In the genomic region with DNA sequence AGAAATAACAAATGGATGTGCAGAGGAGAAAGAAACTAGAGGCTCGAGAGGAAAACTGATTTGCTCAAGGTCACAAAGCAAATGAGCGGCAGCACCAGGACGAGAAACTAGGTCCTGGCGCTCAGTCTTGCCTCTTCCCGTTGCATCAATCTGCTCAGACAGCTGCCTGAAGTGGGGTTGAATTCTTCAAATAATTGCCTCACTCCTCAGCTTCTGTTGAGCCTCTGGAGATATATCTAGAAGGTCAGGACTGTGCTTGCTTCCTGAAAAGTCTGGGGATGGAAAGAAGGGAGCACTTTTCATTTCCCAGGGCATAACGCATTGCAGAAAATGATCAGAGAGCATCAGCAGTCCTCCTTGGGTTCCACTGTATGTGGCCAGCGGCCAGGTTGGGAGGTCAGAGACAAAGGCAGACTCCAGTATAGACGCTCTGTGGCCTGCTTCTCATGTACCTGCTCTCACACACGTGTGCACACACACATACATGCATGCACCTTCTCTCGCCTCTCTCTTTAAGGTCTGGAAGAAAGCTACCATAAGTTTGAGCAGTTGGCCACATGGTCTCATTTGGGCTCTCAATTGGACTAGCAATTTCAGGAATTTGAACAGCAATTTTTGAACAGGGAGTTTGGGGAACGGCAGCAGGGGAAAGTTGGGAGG, we compare ENCODE assay signal across 8 cellular contexts.
DNase-seq lines count a peak whose midpoint lies in the region; ATAC-seq and TF ChIP-seq lines count a peak whose summit lies in the region.

No MANE protein-coding gene starts in this region.

- H3F3A ChIP-seq in SK-N-SH (replicated peaks; ENCODE audit: insufficient read depth) (peaks cover 12% of the 10 kb centered on the region), SU-DHL-6 (ENCODE audit: insufficient read depth) (peaks cover 52% of the 10 kb centered on the region)

- intact Hi-C loops in transverse colon (cut with DNase I; ENCODE audit: low total_unique reads), result no loop called here

- H3K9ac ChIP-seq in SK-N-SH (no peak overlapping the region), SU-DHL-6 (ENCODE audit: low read length) (peak overlapping the region; percentile 54)

- H3K4me2 ChIP-seq in SK-N-SH (no peak overlapping the region), SU-DHL-6 (ENCODE audit: low read depth, low read length, poor library complexity, severe bottlenecking) (peak overlapping the region; percentile 72), osteoblast (ENCODE audit: insufficient read depth, low read length) (no peak overlapping the region)

- H3K79me2 ChIP-seq in SK-N-SH (ENCODE audit: insufficient read depth) (no peaks in the 10 kb centered on the region), SU-DHL-6 (ENCODE audit: insufficient read depth, low read length) (no peaks in the 10 kb centered on the region), osteoblast (ENCODE audit: insufficient read depth, low read length) (no peaks in the 10 kb centered on the region)

- H4K20me1 ChIP-seq in SK-N-SH (ENCODE audit: insufficient read depth), result no peaks in the 10 kb centered on the region
- H4K20me1 ChIP-seq in SU-DHL-6 (ENCODE audit: low read depth, low read length), result no peaks in the 10 kb centered on the region
- no peaks in the 10 kb centered on the region for H4K20me1 ChIP-seq in osteoblast (ENCODE audit: insufficient read depth, low read length)

- no peak for ATAC-seq in SK-N-SH treated with all-trans-retinoic acid at 6 μM for 48 hours
- peak; percentile 9 for ATAC-seq in HG02943 (IDR thresholded peaks at IDR 0.05; ENCODE audit: low read depth, unreplicated experiment)

- H3K36me3 ChIP-seq in SK-N-SH (replicated peaks in 1 of 2; ENCODE audit: control insufficient read depth in 1 of 2, insufficient read depth in 2 of 2, low read length in 1 of 2), result no peaks in the 10 kb centered on the region
- no peaks in the 10 kb centered on the region for H3K36me3 ChIP-seq in SU-DHL-6 (ENCODE audit: low read length)
- H3K36me3 ChIP-seq in osteoblast (ENCODE audit: insufficient read depth, low read length), result no peaks in the 10 kb centered on the region
- H3K36me3 ChIP-seq in transverse colon, result no peaks in the 10 kb centered on the region

- in situ Hi-C loops in transverse colon (cut with MboI; ENCODE audit: low pct_ligation_motif_present in 1 of 4, low pct_unique_long_range_greater_than_20kb in 1 of 4, low sequenced_read_pairs in 3 of 4), result no loop called here

- no peaks in the 10 kb centered on the region for H3K9me3 ChIP-seq in SK-N-SH
- no peaks in the 10 kb centered on the region for H3K9me3 ChIP-seq in SU-DHL-6 (ENCODE audit: insufficient read depth, low read length)
- H3K9me3 ChIP-seq in osteoblast (ENCODE audit: low read depth, low read length), result no peaks in the 10 kb centered on the region
- no peaks in the 10 kb centered on the region for H3K9me3 ChIP-seq in transverse colon

- DNase-seq in SK-N-SH (no peak), osteoblast (ENCODE audit: insufficient read length, low spot score, missing footprints) (no peak), DMS79 (lab: John Stamatoyannopoulos, UW) (no peak), C1 segment of cervical spinal cord (lab: John Stamatoyannopoulos, UW) (no peak), transverse colon (no peak)

- H2AFZ ChIP-seq in SK-N-SH (ENCODE audit: low read depth) (no peak overlapping the region), SU-DHL-6 (ENCODE audit: low read depth, low read length, severe bottlenecking) (no peak overlapping the region), osteoblast (ENCODE audit: low read length) (no peak overlapping the region)

- TF ChIP-seq RAD21 in SK-N-SH (IDR thresholded peaks at IDR 0.05; ENCODE audit: low read length), result no peak

- no peak for TF ChIP-seq EP300 in SK-N-SH (IDR thresholded peaks at IDR 0.05; ENCODE audit: borderline replicate concordance in 1 of 2, low read depth in 1 of 2, low read length in 1 of 2)
- no peak for TF ChIP-seq EP300 in transverse colon (IDR thresholded peaks at IDR 0.05; ENCODE audit: low read depth)

- H3K27me3 ChIP-seq in SK-N-SH (ENCODE audit: insufficient read depth) (no peaks in the 10 kb centered on the region), SU-DHL-6 (ENCODE audit: low read length) (no peaks in the 10 kb centered on the region), osteoblast (ENCODE audit: insufficient read depth, low read length) (no peaks in the 10 kb centered on the region), transverse colon (no peaks in the 10 kb centered on the region)

- no peak for TF ChIP-seq POLR2A in transverse colon (IDR thresholded peaks at IDR 0.05)

- H3K9me2 ChIP-seq in SK-N-SH (no peaks in the 10 kb centered on the region), SU-DHL-6 (replicated peaks; ENCODE audit: insufficient read depth, low read length) (no peaks in the 10 kb centered on the region)

- CTCF ChIA-PET in SK-N-SH (lab: Yijun Ruan, JAX), result interaction anchor here (0.8 kb wide), 1 partner anchor 9 kb away, joined by 3 read pairs; no protein-coding TSS in a partner anchor

- peaks cover 16 to 31% of the 10 kb centered on the region in 2 experiments; a peak in 3 of 4 replicates for H3K4me1 ChIP-seq in SK-N-SH (ENCODE audit: control insufficient read depth in 1 of 2, insufficient read depth in 2 of 2, low read depth in 1 of 2, low read length in 1 of 2)
- peaks cover 47% of the 10 kb centered on the region for H3K4me1 ChIP-seq in osteoblast (ENCODE audit: insufficient read depth, low read length)
- peaks cover 15 to 31% (median 23%) of the 10 kb centered on the region in 4 donors for H3K4me1 ChIP-seq in transverse colon

- H3K27ac ChIP-seq in SK-N-SH (ENCODE audit: low read depth in 2 of 2, low read length in 1 of 2) (no peak overlapping the region), SU-DHL-6 (ENCODE audit: low read depth, low read length) (peak overlapping the region; percentile 98), osteoblast (ENCODE audit: low read depth, low read length) (peak overlapping the region; percentile 1), transverse colon (peak overlapping the region in 2 of 4 donors; percentile 38 to 42)

- H3K4me3 ChIP-seq in SK-N-SH (ENCODE audit: low read depth in 2 of 2, low read length in 1 of 2) (no peak overlapping the region), SU-DHL-6 (ENCODE audit: insufficient read depth, low read length, poor library complexity, severe bottlenecking) (no peak overlapping the region), osteoblast (ENCODE audit: insufficient read depth, low read length) (no peak overlapping the region), transverse colon (no peak overlapping the region)

- 87% methylated on average over 11 of the region's 11 CpGs for WGBS in SK-N-SH (ENCODE audit: low lambda C conversion rate)
- WGBS in transverse colon (ENCODE audit: low coverage in 1 of 2), 2 donors, result 87% methylated on average over 6 to 11 of the region's 11 CpGs

- POLR2A ChIA-PET in SK-N-SH (lab: Yijun Ruan, JAX), result no interaction called here

- TF ChIP-seq CTCF in SK-N-SH (IDR thresholded peaks at IDR 0.05), result no peak
- no peak for TF ChIP-seq CTCF in SU-DHL-6 (IDR thresholded peaks at IDR 0.05; ENCODE audit: insufficient read depth, low read length, poor library complexity, severe bottlenecking)
- no peak for TF ChIP-seq CTCF in osteoblast (IDR thresholded peaks at IDR 0.05; ENCODE audit: extremely low read depth, low read depth, low read length)
- no peak for TF ChIP-seq CTCF in transverse colon (IDR thresholded peaks at IDR 0.05)

TF ChIP-seq in SK-N-SH, 30 proteins besides CTCF, POLR2A, EP300 and RAD21:
- TF ChIP-seq FOSL2 (IDR thresholded peaks at IDR 0.05; ENCODE audit: borderline replicate concordance, low read depth), result no peak
- TF ChIP-seq, protein P1, sequence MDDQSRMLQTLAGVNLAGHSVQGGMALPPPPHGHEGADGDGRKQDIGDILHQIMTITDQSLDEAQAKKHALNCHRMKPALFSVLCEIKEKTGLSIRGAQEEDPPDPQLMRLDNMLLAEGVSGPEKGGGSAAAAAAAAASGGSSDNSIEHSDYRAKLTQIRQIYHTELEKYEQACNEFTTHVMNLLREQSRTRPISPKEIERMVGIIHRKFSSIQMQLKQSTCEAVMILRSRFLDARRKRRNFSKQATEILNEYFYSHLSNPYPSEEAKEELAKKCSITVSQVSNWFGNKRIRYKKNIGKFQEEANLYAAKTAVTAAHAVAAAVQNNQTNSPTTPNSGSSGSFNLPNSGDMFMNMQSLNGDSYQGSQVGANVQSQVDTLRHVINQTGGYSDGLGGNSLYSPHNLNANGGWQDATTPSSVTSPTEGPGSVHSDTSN (IDR thresholded peaks at IDR 0.05), result 0 out of 2 replicates have a peak, but pooled peaks have one; percentile 14

TF ChIP-seq in SK-N-SH treated with all-trans-retinoic acid at 6 μM for 48 hours, 23 proteins besides CTCF, POLR2A, EP300 and RAD21 (continues in another document):
- TF ChIP-seq, protein P2, sequence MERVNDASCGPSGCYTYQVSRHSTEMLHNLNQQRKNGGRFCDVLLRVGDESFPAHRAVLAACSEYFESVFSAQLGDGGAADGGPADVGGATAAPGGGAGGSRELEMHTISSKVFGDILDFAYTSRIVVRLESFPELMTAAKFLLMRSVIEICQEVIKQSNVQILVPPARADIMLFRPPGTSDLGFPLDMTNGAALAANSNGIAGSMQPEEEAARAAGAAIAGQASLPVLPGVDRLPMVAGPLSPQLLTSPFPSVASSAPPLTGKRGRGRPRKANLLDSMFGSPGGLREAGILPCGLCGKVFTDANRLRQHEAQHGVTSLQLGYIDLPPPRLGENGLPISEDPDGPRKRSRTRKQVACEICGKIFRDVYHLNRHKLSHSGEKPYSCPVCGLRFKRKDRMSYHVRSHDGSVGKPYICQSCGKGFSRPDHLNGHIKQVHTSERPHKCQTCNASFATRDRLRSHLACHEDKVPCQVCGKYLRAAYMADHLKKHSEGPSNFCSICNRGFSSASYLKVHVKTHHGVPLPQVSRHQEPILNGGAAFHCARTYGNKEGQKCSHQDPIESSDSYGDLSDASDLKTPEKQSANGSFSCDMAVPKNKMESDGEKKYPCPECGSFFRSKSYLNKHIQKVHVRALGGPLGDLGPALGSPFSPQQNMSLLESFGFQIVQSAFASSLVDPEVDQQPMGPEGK (CRISPR knock-in tag; IDR thresholded peaks at IDR 0.05; ENCODE audit: borderline replicate concordance), result no peak
- TF ChIP-seq, protein P3, sequence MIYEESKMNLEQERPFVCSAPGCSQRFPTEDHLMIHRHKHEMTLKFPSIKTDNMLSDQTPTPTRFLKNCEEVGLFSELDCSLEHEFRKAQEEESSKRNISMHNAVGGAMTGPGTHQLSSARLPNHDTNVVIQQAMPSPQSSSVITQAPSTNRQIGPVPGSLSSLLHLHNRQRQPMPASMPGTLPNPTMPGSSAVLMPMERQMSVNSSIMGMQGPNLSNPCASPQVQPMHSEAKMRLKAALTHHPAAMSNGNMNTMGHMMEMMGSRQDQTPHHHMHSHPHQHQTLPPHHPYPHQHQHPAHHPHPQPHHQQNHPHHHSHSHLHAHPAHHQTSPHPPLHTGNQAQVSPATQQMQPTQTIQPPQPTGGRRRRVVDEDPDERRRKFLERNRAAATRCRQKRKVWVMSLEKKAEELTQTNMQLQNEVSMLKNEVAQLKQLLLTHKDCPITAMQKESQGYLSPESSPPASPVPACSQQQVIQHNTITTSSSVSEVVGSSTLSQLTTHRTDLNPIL (CRISPR knock-in tag; IDR thresholded peaks at IDR 0.05; ENCODE audit: low read depth), result no peak
- TF ChIP-seq SNAI2 (CRISPR knock-in tag; IDR thresholded peaks at IDR 0.05) (no peak), TOX (CRISPR knock-in tag; IDR thresholded peaks at IDR 0.05; ENCODE audit: borderline replicate concordance) (no peak), ZNF8 (CRISPR knock-in tag; IDR thresholded peaks at IDR 0.05) (no peak), ZFP30 (CRISPR knock-in tag; IDR thresholded peaks at IDR 0.05) (no peak)

Comparison
In these comparisons a context has a peak if more than half of its experiments do, and no peak if none do; other contexts are left out.
1. H3K27ac ChIP-seq: peak in SU-DHL-6 (single experiment) and osteoblast (single experiment); none in SK-N-SH (0 of 2).